8 cellular contexts compared by ENCODE assay signal in genomic region chr2:117623175-117623574, GRCh38.
DNase-seq lines count a peak whose midpoint lies in the region; TF ChIP-seq lines count a peak whose summit lies in the region.
"Not testable (repeated sequence)": the region's sequence is repeated elsewhere in the genome, so short reads cannot be mapped to it uniquely, and the experiment has no call there.

No MANE protein-coding gene starts in this region.

- TF ChIP-seq CTCF in VCaP (conservative IDR thresholded peaks at IDR 0.05); esophagus muscularis mucosa (IDR thresholded peaks at IDR 0.05); kidney epithelial cell (IDR thresholded peaks at IDR 0.05; ENCODE audit: insufficient read depth, low read length, poor library complexity, severe bottlenecking): not testable (repeated sequence)

- H3K27me3 ChIP-seq in NT2/D1 (ENCODE audit: insufficient read depth, insufficient read length); esophagus muscularis mucosa; kidney epithelial cell (ENCODE audit: control insufficient read depth, insufficient read depth, low read length); neuronal stem cell (ENCODE audit: control insufficient read depth in 3 of 3, insufficient read depth in 3 of 3, low read depth in 1 of 3, low read length in 3 of 3): not testable (repeated sequence)

- peak overlapping the region; percentile 93 for H3K18ac ChIP-seq in neuronal stem cell (ENCODE audit: low read length)

- H3K4me3 ChIP-seq in NT2/D1 (ENCODE audit: insufficient read length, low read depth) (peak overlapping the region; percentile 83), kidney epithelial cell (ENCODE audit: low read depth, low read length) (peak overlapping the region; percentile 7), neuronal stem cell (ENCODE audit: low read length in 2 of 2) (peak overlapping the region; percentile 61 to 64)
- not testable (repeated sequence) for H3K4me3 ChIP-seq in esophagus muscularis mucosa

- H2BK120ac ChIP-seq in neuronal stem cell (ENCODE audit: low read depth, low read length), result not testable (repeated sequence)

- H3K4me1 ChIP-seq in NT2/D1 (ENCODE audit: insufficient read depth, insufficient read length); esophagus muscularis mucosa; neuronal stem cell (ENCODE audit: control insufficient read depth in 2 of 2, insufficient read depth in 1 of 2, low read depth in 1 of 2, low read length in 2 of 2): not testable (repeated sequence)

- TF ChIP-seq POLR2A in esophagus muscularis mucosa (IDR thresholded peaks at IDR 0.05; ENCODE audit: low read depth), result not testable (repeated sequence)

- intact Hi-C loops in esophagus muscularis mucosa (cut with DNase I), result not testable (repeated sequence)

- H4K8ac ChIP-seq in neuronal stem cell (ENCODE audit: low read depth, low read length), result peak overlapping the region; percentile 72

- not testable (repeated sequence) for H3K14ac ChIP-seq in neuronal stem cell (ENCODE audit: low read length)

- H4K91ac ChIP-seq in neuronal stem cell (ENCODE audit: low read depth, low read length, poor library complexity), result not testable (repeated sequence)

- not testable (repeated sequence) for H3K79me1 ChIP-seq in neuronal stem cell (ENCODE audit: low read depth, low read length)

- H3K4me2 ChIP-seq in neuronal stem cell (ENCODE audit: insufficient read depth, low read length, poor library complexity, severe bottlenecking), result peak overlapping the region; percentile 25

- not testable (repeated sequence) for H3K36me3 ChIP-seq in NT2/D1 (ENCODE audit: insufficient read depth, insufficient read length, low read length); esophagus muscularis mucosa; kidney epithelial cell (ENCODE audit: control insufficient read depth, insufficient read depth, low read length); neuronal stem cell (replicated peaks in 1 of 2; ENCODE audit: control insufficient read depth in 2 of 2, insufficient read depth in 2 of 2, low read length in 2 of 2)

- peak overlapping the region; percentile 70 for H3K9ac ChIP-seq in NT2/D1 (ENCODE audit: insufficient read length, low read depth)
- not testable (repeated sequence) for H3K9ac ChIP-seq in neuronal stem cell (ENCODE audit: low read depth, low read length, poor library complexity)

- peak overlapping the region; percentile 41 for H2BK12ac ChIP-seq in neuronal stem cell (ENCODE audit: low read length)

- not testable (repeated sequence) for H2AK5ac ChIP-seq in neuronal stem cell (ENCODE audit: low read depth, low read length)

- not testable (repeated sequence) for H2BK5ac ChIP-seq in neuronal stem cell (ENCODE audit: low read length)

- not testable (repeated sequence) for TF ChIP-seq EP300 in esophagus muscularis mucosa (IDR thresholded peaks at IDR 0.05)

- H3K27ac ChIP-seq in VCaP, result peak overlapping the region; percentile 51; the same call in 1 of the 2 replicates
- H3K27ac ChIP-seq in esophagus muscularis mucosa (replicated peaks in 1 of 4); neuronal stem cell (replicated peaks; ENCODE audit: low read length): not testable (repeated sequence)

- DNase-seq in DMS53 treated with DMSO at 0.1 percent for 48 hours (lab: John Stamatoyannopoulos, UW; ENCODE audit: unreplicated experiment), result peak; percentile 30
- peak; percentile 14 for DNase-seq in LoVo (ENCODE audit: low spot score)
- DNase-seq in NCI-H345 (lab: John Stamatoyannopoulos, UW), result peak; percentile 29
- peak; percentile 8 for DNase-seq in NT2/D1 (ENCODE audit: low read depth, low spot score)
- peak; percentile 55 for DNase-seq in esophagus muscularis mucosa (ENCODE audit: extremely low spot score)
- DNase-seq in kidney epithelial cell (ENCODE audit: low read depth); neuronal stem cell (ENCODE audit: low spot score): not testable (repeated sequence)

- not testable (repeated sequence) for H3K9me3 ChIP-seq in NT2/D1 (ENCODE audit: insufficient read depth, low read length); esophagus muscularis mucosa; neuronal stem cell (replicated peaks in 1 of 2; ENCODE audit: control insufficient read depth in 2 of 2, insufficient read depth in 1 of 2, low read depth in 1 of 2, low read length in 2 of 2)

- peak overlapping the region; percentile 92 for H2AFZ ChIP-seq in neuronal stem cell (ENCODE audit: low read length)

- H3K4ac ChIP-seq in neuronal stem cell (ENCODE audit: low read length), result not testable (repeated sequence)

- 94% methylated on average over 17 of the region's 17 CpGs for WGBS in esophagus muscularis mucosa
- WGBS in neuronal stem cell (ENCODE audit: extremely low coverage in 2 of 2, insufficient read length in 2 of 2, insufficient replicate concordance in 1 of 2), 2 donors, result no CpG with 5 or more reads among the region's 17 CpGs

- H3K23ac ChIP-seq in neuronal stem cell (ENCODE audit: low read depth, low read length, poor library complexity), result not testable (repeated sequence)

- peak overlapping the region; percentile 37 for H2BK15ac ChIP-seq in neuronal stem cell (ENCODE audit: low read length)
